ENCODE assay signal across 21 cellular contexts in the genomic region with DNA sequence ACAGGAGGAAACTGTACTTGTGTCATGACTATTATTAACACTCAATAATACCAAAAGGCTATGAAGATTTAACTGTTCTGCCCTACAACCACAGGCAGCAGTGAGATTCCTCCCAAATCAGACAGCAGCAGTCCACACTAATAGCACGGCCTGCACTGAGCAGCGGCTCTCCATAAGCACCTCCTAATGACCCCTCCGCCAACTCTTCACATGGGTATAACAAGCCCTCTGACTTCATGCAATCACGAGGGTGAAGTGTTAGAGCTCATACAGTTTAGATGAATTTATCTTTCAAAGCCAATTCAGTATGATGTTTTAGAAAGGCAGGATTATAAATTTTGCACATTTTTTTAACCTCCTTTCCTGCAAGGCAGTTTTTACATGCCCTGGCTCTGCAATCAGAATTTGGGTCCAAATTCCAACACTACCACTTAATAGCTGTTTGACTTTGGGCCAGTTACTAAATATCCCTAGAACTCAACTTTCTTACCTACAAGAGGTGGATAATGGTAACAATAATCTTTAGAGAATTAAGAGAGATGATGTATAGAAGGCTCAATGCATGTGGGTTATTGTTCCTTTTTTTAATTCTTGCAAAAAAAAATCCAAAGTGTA.
DNase-seq lines count a peak whose midpoint lies in the region; TF ChIP-seq lines count a peak whose summit lies in the region.
"Had no signal": no experiment of that assay in that cellular context is flagged by ENCODE, and none has a peak within 500 bp of the region (broad histone marks: within the 10 kb centered on the region; RNA-seq: fewer than 3 reads in every experiment).

No MANE protein-coding gene starts in this region.

- CTCF ChIA-PET in RWPE1 (lab: Yijun Ruan, JAX) = interaction anchor here (0.5 to 1.0 kb wide), 3 partner anchors 11 to 1709 kb away, joined by 3 read pairs; no protein-coding TSS in a partner anchor

- DNase-seq in NCI-H82 (lab: John Stamatoyannopoulos, UW) (peak; percentile 2), NCI-H82 treated with DMSO at 0.1 percent for 48 hours (lab: John Stamatoyannopoulos, UW; ENCODE audit: unreplicated experiment) (no peak), left kidney (ENCODE audit: low read depth, low spot score) (peak; percentile 9), HK-2 (ENCODE audit: unreplicated experiment) (no peak), RWPE1 (ENCODE audit: low spot score) (no peak)
- DNase-seq: 8988T; ACHN; AML-193; BE2C; CD4-positive, alpha-beta T cell; CD8-positive, alpha-beta memory T cell; DMS 273 treated with DMSO at 0.1 percent for 48 hours; DMS53; DMS79 treated with DMSO at 0.1 percent for 48 hours; GF-D8; HFFc6 had no signal

- TF ChIP-seq CTCF in nephron (IDR thresholded peaks at IDR 0.05; ENCODE audit: unreplicated experiment in 3 of 3) = no peak
- no peak for TF ChIP-seq CTCF in RWPE1 (conservative IDR thresholded peaks at IDR 0.05; ENCODE audit: low read depth)

- H3K4me3 Mint-ChIP-seq in nephron = no peak overlapping the region
- H3K4me3 Mint-ChIP-seq: CD14-positive monocyte; CD4-positive, alpha-beta T cell; CD8-positive, alpha-beta memory T cell; GM23338; HFFc6 had no signal

- H3K27ac Mint-ChIP-seq in nephron = peak overlapping the region; percentile 54 to 71 (median 60)
- H3K27ac Mint-ChIP-seq: CD14-positive monocyte; CD4-positive, alpha-beta T cell; GM23338; HFFc6 had no signal

- no peaks in the 10 kb centered on the region for H3K9me3 Mint-ChIP-seq in nephron
- H3K9me3 Mint-ChIP-seq: CD14-positive monocyte; CD4-positive, alpha-beta T cell; CD8-positive, alpha-beta memory T cell; GM23338; HFFc6 had no signal

- POLR2A ChIA-PET in RWPE1 (lab: Yijun Ruan, JAX; ENCODE audit: low non-redundant PET) = no interaction called here

- no peaks in the 10 kb centered on the region for H3K36me3 Mint-ChIP-seq in nephron (ENCODE audit: low read depth)
- H3K36me3 Mint-ChIP-seq: CD14-positive monocyte; CD8-positive, alpha-beta memory T cell had no signal

- peaks cover 4% of the 10 kb centered on the region for H3K27me3 Mint-ChIP-seq in nephron (ENCODE audit: low read depth)
- H3K27me3 Mint-ChIP-seq: CD4-positive, alpha-beta T cell had no signal

- H3K27ac ChIP-seq in RWPE1 = no peak overlapping the region
- H3K27ac ChIP-seq: A549; BLaER1 treated with 17β-estradiol and CSF1 and Interleukin-3, amounts not matched to agents 10 nM and 100 nM had no signal

- H3K4me1 Mint-ChIP-seq in nephron = peaks cover 37% of the 10 kb centered on the region
- H3K4me1 Mint-ChIP-seq: CD8-positive, alpha-beta memory T cell had no signal

Comparison
In these comparisons a context has a peak if more than half of its experiments do, and no peak if none do; other contexts are left out.
1. DNase-seq: peak in NCI-H82 (single experiment) and left kidney (single experiment); none in NCI-H82 treated with DMSO at 0.1 percent for 48 hours (single experiment), HK-2 (single experiment) and RWPE1 (single experiment).